13 cellular contexts compared by ENCODE assay signal in genomic region chr3:168085491-168086119, GRCh38. TPM values are rescaled to one million over a fixed set of nuclear protein-coding genes. Genes with fewer than 3 reads are reported as not detected.
A peak's percentile ranks its signal among the peaks of the same experiment; 100 is the strongest.
DNase-seq lines count a peak whose midpoint lies in the region; ATAC-seq, FAIRE-seq and TF ChIP-seq lines count a peak whose summit lies in the region.
"Had no signal": no experiment of that assay in that cellular context is flagged by ENCODE, and none has a peak within 500 bp of the region (broad histone marks: within the 10 kb centered on the region; RNA-seq: fewer than 3 reads in every experiment).

No MANE protein-coding gene starts in this region.

- H3K4me1 ChIP-seq in HEK293 (ENCODE audit: control insufficient read depth, insufficient read depth, low read length) = peaks cover 11% of the 10 kb centered on the region
- H3K4me1 ChIP-seq in left lung = peaks cover 0 to 9% of the 10 kb centered on the region in 2 donors

- peak; percentile 90 for FAIRE-seq in GM19239 (lab: Jason Lieb, UNC)
- FAIRE-seq: D721Med, endometrium had no signal

- no peak overlapping the region for H3K27ac ChIP-seq in HEK293 (ENCODE audit: extremely low read depth, low read depth, low read length)
- H3K27ac ChIP-seq in left lung = no peak overlapping the region
- H3K27ac ChIP-seq: suprapubic skin had no signal

- in situ Hi-C loops in GM13977 (cut with MboI; ENCODE audit: low pct_unique_long_range_greater_than_20kb, low sequenced_read_pairs, unreplicated experiment) = no loop called here

- no peak for DNase-seq in GM19239 (ENCODE audit: insufficient read length, low spot score)
- no peak for DNase-seq in left lung
- DNase-seq in cerebellum (ENCODE audit: low spot score) = no peak
- DNase-seq in GM13977 (ENCODE audit: low spot score) = no peak
- no peak for DNase-seq in activated CD4-positive, CD25-positive, alpha-beta regulatory T cell (lab: John Stamatoyannopoulos, UW)
- DNase-seq: activated CD4-positive, alpha-beta memory T cell treated with anti-CD3 and anti-CD28 coated beads for 36 hours; NCI-H1105 treated with DMSO at 0.1 percent for 48 hours; SHP77 treated with DMSO at 0.1 percent for 48 hours had no signal

- no peaks in the 10 kb centered on the region for H3K27me3 ChIP-seq in left lung
- H3K27me3 ChIP-seq: suprapubic skin had no signal

- ATAC-seq in HG03378 (IDR thresholded peaks at IDR 0.05; ENCODE audit: unreplicated experiment) = peak; percentile 67
- ATAC-seq in left lung = peak; percentile 68

- H3K9me3 ChIP-seq in HEK293 (ENCODE audit: control insufficient read depth, insufficient read depth, low read depth, low read length) (no peaks in the 10 kb centered on the region), left lung (no peaks in the 10 kb centered on the region)
- H3K9me3 ChIP-seq: suprapubic skin had no signal

- H3K36me3 ChIP-seq in HEK293 (ENCODE audit: control insufficient read depth in 2 of 2, insufficient read depth in 1 of 2, low read length in 2 of 2) = no peaks in the 10 kb centered on the region
- H3K36me3 ChIP-seq in left lung = no peaks in the 10 kb centered on the region
- H3K36me3 ChIP-seq: suprapubic skin had no signal

- intact Hi-C loops in left lung (cut with DNase I) = no loop called here

- H3K4me3 ChIP-seq in HEK293 (ENCODE audit: low read depth, low read length) = no peak overlapping the region
- no peak overlapping the region for H3K4me3 ChIP-seq in left lung
- H3K4me3 ChIP-seq: suprapubic skin had no signal

- POLR2A ChIA-PET in HEK293 (lab: Yijun Ruan, JAX) = interaction anchor here (1.2 to 1.3 kb wide), 2 partner anchors 9 to 11 kb away, joined by 3 to 4 read pairs; partner anchors contain the start of gene GOLIM4

- TF ChIP-seq CTCF in HEK293 (tag by site-specific recombination; IDR thresholded peaks at IDR 0.05) (no peak), left lung (IDR thresholded peaks at IDR 0.05) (no peak), GM13977 (IDR thresholded peaks at IDR 0.05; ENCODE audit: extremely low read depth, insufficient read depth, missing control alignments) (no peak)

- CTCF ChIA-PET in HEK293 (lab: Yijun Ruan, JAX) = interaction anchor here (0.6 to 1.1 kb wide), 2 partner anchors 26 to 44 kb away, joined by 3 read pairs; no protein-coding TSS in a partner anchor

TF ChIP-seq in HEK293, 187 proteins besides CTCF, POLR2A, EP300 and RAD21:
- TF ChIP-seq SETDB1 (IDR thresholded peaks at IDR 0.05; ENCODE audit: insufficient read length, low read length) (peak; percentile 45), HOXD13 (CRISPR knock-in tag; IDR thresholded peaks at IDR 0.05; ENCODE audit: borderline replicate concordance) (no peak), ZNF114 (tag by site-specific recombination; IDR thresholded peaks at IDR 0.05) (no peak), ZNF280D (tag by site-specific recombination; IDR thresholded peaks at IDR 0.05) (no peak), ZNF701 (tag by site-specific recombination; IDR thresholded peaks at IDR 0.05) (no peak)

RNA-seq across cellular contexts. Expression of gene GOLIM4, which starts 10.1 kb away (rescaled TPM):
- total RNA-seq in left lung = 10 to 100 TPM; 40.6 to 41.3 TPM
- 36.6 TPM for total RNA-seq in cerebellum
